Comparison of ENCODE assay signal across 1 cellular context in genomic region chr2:48824116-48824515, GRCh38.
TF ChIP-seq lines count a peak whose summit lies in the region.

No MANE protein-coding gene starts in this region.

TF ChIP-seq in GM23338, 12 proteins besides CTCF, POLR2A, EP300 and RAD21 (continued from another document):
- TF ChIP-seq, protein P1, sequence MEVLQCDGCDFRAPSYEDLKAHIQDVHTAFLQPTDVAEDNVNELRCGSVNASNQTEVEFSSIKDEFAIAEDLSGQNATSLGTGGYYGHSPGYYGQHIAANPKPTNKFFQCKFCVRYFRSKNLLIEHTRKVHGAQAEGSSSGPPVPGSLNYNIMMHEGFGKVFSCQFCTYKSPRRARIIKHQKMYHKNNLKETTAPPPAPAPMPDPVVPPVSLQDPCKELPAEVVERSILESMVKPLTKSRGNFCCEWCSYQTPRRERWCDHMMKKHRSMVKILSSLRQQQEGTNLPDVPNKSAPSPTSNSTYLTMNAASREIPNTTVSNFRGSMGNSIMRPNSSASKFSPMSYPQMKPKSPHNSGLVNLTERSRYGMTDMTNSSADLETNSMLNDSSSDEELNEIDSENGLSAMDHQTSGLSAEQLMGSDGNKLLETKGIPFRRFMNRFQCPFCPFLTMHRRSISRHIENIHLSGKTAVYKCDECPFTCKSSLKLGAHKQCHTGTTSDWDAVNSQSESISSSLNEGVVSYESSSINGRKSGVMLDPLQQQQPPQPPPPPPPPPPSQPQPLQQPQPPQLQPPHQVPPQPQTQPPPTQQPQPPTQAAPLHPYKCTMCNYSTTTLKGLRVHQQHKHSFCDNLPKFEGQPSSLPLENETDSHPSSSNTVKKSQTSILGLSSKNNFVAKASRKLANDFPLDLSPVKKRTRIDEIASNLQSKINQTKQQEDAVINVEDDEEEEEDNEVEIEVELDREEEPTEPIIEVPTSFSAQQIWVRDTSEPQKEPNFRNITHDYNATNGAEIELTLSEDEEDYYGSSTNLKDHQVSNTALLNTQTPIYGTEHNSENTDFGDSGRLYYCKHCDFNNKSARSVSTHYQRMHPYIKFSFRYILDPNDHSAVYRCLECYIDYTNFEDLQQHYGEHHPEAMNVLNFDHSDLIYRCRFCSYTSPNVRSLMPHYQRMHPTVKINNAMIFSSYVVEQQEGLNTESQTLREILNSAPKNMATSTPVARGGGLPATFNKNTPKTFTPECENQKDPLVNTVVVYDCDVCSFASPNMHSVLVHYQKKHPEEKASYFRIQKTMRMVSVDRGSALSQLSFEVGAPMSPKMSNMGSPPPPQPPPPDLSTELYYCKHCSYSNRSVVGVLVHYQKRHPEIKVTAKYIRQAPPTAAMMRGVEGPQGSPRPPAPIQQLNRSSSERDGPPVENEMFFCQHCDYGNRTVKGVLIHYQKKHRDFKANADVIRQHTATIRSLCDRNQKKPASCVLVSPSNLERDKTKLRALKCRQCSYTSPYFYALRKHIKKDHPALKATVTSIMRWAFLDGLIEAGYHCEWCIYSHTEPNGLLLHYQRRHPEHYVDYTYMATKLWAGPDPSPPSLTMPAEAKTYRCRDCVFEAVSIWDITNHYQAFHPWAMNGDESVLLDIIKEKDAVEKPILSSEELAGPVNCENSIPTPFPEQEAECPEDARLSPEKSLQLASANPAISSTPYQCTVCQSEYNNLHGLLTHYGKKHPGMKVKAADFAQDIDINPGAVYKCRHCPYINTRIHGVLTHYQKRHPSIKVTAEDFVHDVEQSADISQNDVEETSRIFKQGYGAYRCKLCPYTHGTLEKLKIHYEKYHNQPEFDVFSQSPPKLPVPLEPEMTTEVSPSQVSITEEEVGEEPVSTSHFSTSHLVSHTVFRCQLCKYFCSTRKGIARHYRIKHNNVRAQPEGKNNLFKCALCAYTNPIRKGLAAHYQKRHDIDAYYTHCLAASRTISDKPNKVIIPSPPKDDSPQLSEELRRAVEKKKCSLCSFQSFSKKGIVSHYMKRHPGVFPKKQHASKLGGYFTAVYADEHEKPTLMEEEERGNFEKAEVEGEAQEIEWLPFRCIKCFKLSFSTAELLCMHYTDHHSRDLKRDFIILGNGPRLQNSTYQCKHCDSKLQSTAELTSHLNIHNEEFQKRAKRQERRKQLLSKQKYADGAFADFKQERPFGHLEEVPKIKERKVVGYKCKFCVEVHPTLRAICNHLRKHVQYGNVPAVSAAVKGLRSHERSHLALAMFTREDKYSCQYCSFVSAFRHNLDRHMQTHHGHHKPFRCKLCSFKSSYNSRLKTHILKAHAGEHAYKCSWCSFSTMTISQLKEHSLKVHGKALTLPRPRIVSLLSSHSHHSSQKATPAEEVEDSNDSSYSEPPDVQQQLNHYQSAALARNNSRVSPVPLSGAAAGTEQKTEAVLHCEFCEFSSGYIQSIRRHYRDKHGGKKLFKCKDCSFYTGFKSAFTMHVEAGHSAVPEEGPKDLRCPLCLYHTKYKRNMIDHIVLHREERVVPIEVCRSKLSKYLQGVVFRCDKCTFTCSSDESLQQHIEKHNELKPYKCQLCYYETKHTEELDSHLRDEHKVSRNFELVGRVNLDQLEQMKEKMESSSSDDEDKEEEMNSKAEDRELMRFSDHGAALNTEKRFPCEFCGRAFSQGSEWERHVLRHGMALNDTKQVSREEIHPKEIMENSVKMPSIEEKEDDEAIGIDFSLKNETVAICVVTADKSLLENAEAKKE (CRISPR knock-in tag; IDR thresholded peaks at IDR 0.05) = no peak
